2 cellular contexts compared by ENCODE assay signal in the genomic region with DNA sequence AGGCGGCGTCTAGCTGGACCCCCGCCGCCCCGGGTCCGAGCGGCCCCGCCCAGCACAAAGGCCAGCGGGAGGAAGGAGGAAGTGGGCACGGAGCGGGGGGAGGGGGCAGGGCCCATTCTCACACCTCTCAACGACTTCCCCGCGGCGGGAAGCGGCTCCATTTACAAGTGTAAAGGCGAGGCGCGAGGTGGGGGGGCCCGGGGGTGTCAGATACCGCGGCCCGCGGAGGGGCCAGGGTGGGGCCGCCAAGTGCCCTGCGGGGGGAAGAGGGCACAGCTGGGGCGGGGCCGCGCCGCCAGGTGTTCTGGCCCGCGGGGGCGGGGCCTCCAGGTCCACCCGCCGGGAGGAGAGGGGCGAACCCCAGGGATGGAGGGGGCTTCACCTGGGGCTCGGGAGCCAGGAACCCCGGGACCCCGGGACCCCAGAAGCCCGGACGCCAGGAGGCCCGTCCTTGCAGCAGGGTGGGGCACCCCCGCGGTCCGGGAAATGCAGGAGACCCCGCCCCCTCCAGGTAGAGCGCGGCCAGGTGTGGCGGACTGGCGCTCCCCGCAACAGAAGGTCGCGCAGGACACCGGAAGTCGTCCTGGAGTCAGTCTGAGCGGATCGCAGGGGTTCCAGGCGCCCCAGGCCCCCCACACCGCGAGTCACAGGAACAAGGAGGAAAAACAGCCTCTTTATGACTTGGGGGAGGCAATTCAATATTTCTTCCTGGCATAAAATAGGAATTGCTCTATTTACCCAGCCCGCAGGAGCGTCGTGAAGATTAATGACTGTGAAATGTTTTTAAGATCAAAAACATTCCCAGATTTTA.
TF ChIP-seq lines count a peak whose summit lies in the region.

No MANE protein-coding gene starts in this region.

TF ChIP-seq in HepG2, 621 proteins besides CTCF, POLR2A, EP300 and RAD21:
- TF ChIP-seq, protein P1, sequence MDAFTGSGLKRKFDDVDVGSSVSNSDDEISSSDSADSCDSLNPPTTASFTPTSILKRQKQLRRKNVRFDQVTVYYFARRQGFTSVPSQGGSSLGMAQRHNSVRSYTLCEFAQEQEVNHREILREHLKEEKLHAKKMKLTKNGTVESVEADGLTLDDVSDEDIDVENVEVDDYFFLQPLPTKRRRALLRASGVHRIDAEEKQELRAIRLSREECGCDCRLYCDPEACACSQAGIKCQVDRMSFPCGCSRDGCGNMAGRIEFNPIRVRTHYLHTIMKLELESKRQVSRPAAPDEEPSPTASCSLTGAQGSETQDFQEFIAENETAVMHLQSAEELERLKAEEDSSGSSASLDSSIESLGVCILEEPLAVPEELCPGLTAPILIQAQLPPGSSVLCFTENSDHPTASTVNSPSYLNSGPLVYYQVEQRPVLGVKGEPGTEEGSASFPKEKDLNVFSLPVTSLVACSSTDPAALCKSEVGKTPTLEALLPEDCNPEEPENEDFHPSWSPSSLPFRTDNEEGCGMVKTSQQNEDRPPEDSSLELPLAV (CRISPR knock-in tag; conservative IDR thresholded peaks at IDR 0.05; ENCODE audit: low read depth) = no peak
- TF ChIP-seq KLF13 (CRISPR knock-in tag; IDR thresholded peaks at IDR 0.05) (no peak), ZNF782 (CRISPR knock-in tag; IDR thresholded peaks at IDR 0.05; ENCODE audit: borderline replicate concordance) (no peak)

TF ChIP-seq in endothelial cell of umbilical vein, 7 proteins besides CTCF, POLR2A, EP300 and RAD21:
- TF ChIP-seq POLR2AphosphoS5 (IDR thresholded peaks at IDR 0.05; ENCODE audit: insufficient read depth, low read depth, low read length) (no peak), JUN (IDR thresholded peaks at IDR 0.05; ENCODE audit: borderline replicate concordance, insufficient read depth, insufficient read length, low read depth) (no peak), EZH2 (IDR thresholded peaks at IDR 0.05; ENCODE audit: borderline replicate concordance, low read depth, low read length, severe bottlenecking) (no peak), GATA2 (IDR thresholded peaks at IDR 0.05; ENCODE audit: insufficient read depth, insufficient read length, low read depth, low read length) (no peak)
- TF ChIP-seq, protein P2, sequence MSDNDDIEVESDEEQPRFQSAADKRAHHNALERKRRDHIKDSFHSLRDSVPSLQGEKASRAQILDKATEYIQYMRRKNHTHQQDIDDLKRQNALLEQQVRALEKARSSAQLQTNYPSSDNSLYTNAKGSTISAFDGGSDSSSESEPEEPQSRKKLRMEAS (IDR thresholded peaks at IDR 0.05; ENCODE audit: insufficient read depth, insufficient read length) = no peak
